19 cellular contexts compared by ENCODE assay signal in the genomic region with DNA sequence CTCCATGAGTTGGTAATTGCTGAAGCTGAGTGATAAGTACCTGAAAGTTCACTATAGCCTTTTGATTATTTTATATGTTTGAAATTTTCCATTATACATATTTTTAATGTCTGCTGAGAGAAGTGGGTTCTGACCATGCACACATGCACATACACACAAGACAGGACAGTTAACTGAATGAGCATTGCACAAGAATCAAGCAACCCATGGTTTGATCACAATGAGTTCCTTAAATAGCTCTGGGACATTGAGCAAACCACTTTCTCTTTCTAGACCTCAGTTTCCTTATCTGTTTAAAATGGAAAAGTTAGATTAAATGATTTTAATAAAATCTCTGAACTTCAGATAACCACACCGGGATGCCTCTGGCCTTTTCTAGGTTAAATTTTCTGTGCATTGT. TPM values are rescaled to one million over a fixed set of nuclear protein-coding genes. Genes with fewer than 3 reads are reported as not detected.
"Had no signal": no experiment of that assay in that cellular context is flagged by ENCODE, and none has a peak within 500 bp of the region (broad histone marks: within the 10 kb centered on the region; RNA-seq: fewer than 3 reads in every experiment).

No MANE protein-coding gene starts in this region.

- H3K4me1 Mint-ChIP-seq: WTC11 had no signal

- H3K27ac Mint-ChIP-seq: activated CD4-positive, alpha-beta memory T cell treated with anti-CD3 and anti-CD28 coated beads for 36 hours; activated naive CD8-positive, alpha-beta T cell; effector memory CD8-positive, alpha-beta T cell; natural killer cell treated with Interleukin-12 subunit alpha and Interleukin-12 subunit beta and Interleukin-15 and Interleukin-18, amount 100 ng/mL, for 72 hours; T-helper 2 cell treated with Interferon-gamma antibody and Interleukin-4, amounts not matched to agents 5 μg/mL and 100 μg/mL, for 36 hours; WTC11 had no signal

- H3K9me3 Mint-ChIP-seq: activated CD4-positive, alpha-beta memory T cell treated with anti-CD3 and anti-CD28 coated beads for 36 hours; effector memory CD8-positive, alpha-beta T cell; natural killer cell treated with Interleukin-12 subunit alpha and Interleukin-12 subunit beta and Interleukin-15 and Interleukin-18, amount 100 ng/mL, for 72 hours; T-helper 2 cell treated with Interferon-gamma antibody and Interleukin-4, amounts not matched to agents 5 μg/mL and 100 μg/mL, for 36 hours; WTC11 had no signal

- ATAC-seq: effector memory CD8-positive, alpha-beta T cell; lower lobe of right lung; natural killer cell treated with Interleukin-12 subunit alpha and Interleukin-12 subunit beta and Interleukin-15 and Interleukin-18, amount 100 ng/mL, for 72 hours; WTC11 had no signal

- H3K4me3 Mint-ChIP-seq: activated CD4-positive, alpha-beta memory T cell treated with anti-CD3 and anti-CD28 coated beads for 36 hours; activated naive CD8-positive, alpha-beta T cell; effector memory CD8-positive, alpha-beta T cell; natural killer cell treated with Interleukin-12 subunit alpha and Interleukin-12 subunit beta and Interleukin-15 and Interleukin-18, amount 100 ng/mL, for 72 hours; T-helper 2 cell treated with Interferon-gamma antibody and Interleukin-4, amounts not matched to agents 5 μg/mL and 100 μg/mL, for 36 hours; WTC11 had no signal

- H3K27me3 Mint-ChIP-seq: activated CD4-positive, alpha-beta memory T cell treated with anti-CD3 and anti-CD28 coated beads for 36 hours; activated naive CD8-positive, alpha-beta T cell; effector memory CD8-positive, alpha-beta T cell; natural killer cell treated with Interleukin-12 subunit alpha and Interleukin-12 subunit beta and Interleukin-15 and Interleukin-18, amount 100 ng/mL, for 72 hours had no signal

- H3K36me3 Mint-ChIP-seq: activated CD4-positive, alpha-beta memory T cell treated with anti-CD3 and anti-CD28 coated beads for 36 hours; activated naive CD8-positive, alpha-beta T cell; natural killer cell treated with Interleukin-12 subunit alpha and Interleukin-12 subunit beta and Interleukin-15 and Interleukin-18, amount 100 ng/mL, for 72 hours; WTC11 had no signal

- DNase-seq: activated CD4-positive, alpha-beta memory T cell treated with anti-CD3 and anti-CD28 coated beads for 36 hours; activated CD4-positive, alpha-beta T cell treated with anti-CD3 and anti-CD28 coated beads for 4 hours; activated T-cell treated with anti-CD3 and anti-CD28 coated beads for 4 hours; amniotic stem cell; dermis blood vessel endothelial cell; effector memory CD8-positive, alpha-beta T cell; foreskin melanocyte; glutamatergic neuron; hippocampal formation; lower lobe of right lung; stimulated activated naive CD4-positive, alpha-beta T cell; tibial artery had no signal

RNA-seq across cellular contexts. Expression of gene SNTN, which starts 26.7 kb away (rescaled TPM):
- total RNA-seq: activated CD4-positive, alpha-beta memory T cell treated with anti-CD3 and anti-CD28 coated beads for 36 hours; chondrocyte; dermis blood vessel endothelial cell; fibroblast of lung; natural killer cell treated with Interleukin-12 subunit alpha and Interleukin-12 subunit beta and Interleukin-15 and Interleukin-18, amount 100 ng/mL, for 72 hours; subcutaneous adipose tissue; WTC11 had no signal
